In the genomic region with DNA sequence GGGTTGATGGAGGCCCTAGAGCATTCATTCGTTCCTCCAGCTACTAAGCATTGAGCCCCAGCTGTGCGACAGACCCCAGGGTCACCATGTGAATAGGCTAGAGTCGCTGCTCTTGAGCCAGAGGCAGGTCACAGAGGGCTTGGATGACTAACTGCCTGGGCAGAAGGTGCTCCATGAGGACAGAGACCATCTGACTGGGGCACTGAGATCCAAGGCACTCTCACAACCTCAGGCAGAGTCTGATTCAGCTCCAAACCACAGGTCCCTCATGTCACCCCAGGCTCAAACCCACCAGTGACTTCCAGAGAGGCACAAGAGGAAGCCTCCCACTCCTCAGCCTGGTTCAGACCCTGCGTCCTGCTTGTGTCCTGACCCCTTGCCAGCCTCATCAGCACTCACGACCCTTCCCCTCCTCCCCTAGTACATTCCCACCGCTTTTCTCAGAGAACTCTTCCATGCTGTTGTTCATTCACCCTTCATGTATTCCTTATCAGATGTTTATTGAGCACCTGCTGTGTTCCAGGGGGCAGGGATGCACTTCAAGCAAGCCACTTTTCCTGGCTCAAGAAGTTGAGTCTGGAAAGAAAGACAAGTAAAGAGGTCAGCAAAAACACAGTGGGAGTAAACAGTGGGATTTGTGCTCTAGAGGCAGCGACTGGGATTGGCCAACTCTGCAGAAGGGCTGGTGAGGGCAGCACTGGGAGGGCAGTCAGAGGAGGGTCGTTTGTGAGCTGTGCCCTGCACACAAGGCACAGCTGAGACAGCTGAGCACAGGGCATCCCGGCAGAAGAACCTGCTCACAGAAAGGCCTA, we compare ENCODE assay signal across 25 cellular contexts. TPM values are rescaled to one million over a fixed set of nuclear protein-coding genes. Genes with fewer than 3 reads are reported as not detected.
DNase-seq lines count a peak whose midpoint lies in the region; ATAC-seq and TF ChIP-seq lines count a peak whose summit lies in the region.
"Had no signal": no experiment of that assay in that cellular context is flagged by ENCODE, and none has a peak within 500 bp of the region (broad histone marks: within the 10 kb centered on the region; RNA-seq: fewer than 3 reads in every experiment).

No MANE protein-coding gene starts in this region.

- H3K27ac Mint-ChIP-seq in stimulated activated effector memory CD8-positive, alpha-beta T cell treated with anti-CD3 and anti-CD28 coated beads, Interleukin-12 subunit alpha, Interleukin-12 subunit beta, amount 100 ng/mL, for 72 hours: peak overlapping the region; percentile 11
- H3K27ac Mint-ChIP-seq in HFFc6: no peak overlapping the region
- H3K27ac Mint-ChIP-seq: activated naive CD4-positive, alpha-beta T cell treated with anti-CD3 and anti-CD28 coated beads, Interleukin-2, amount 10 ng/mL, durations not matched to agents 7 days and 5 days; naive thymus-derived CD4-positive, alpha-beta T cell had no signal

- DNase-seq in adrenal gland (peak in 4 of 7 donors; percentile 64 to 75 (median 72)), GM13977 (ENCODE audit: low spot score) (no peak), AML-193 (lab: John Stamatoyannopoulos, UW) (no peak), HFFc6 (no peak)
- DNase-seq in stimulated activated effector memory CD8-positive, alpha-beta T cell treated with anti-CD3 and anti-CD28 coated beads, Interleukin-12 subunit alpha, Interleukin-12 subunit beta, amount 100 ng/mL, for 72 hours (ENCODE audit: low spot score in 2 of 2): no peak
- DNase-seq: activated CD4-positive, alpha-beta T cell treated with anti-CD3 and anti-CD28 coated beads, Interleukin-2, amount 50 U/mL, for 48 hours; activated naive CD4-positive, alpha-beta T cell treated with anti-CD3 and anti-CD28 coated beads, Interleukin-2, amount 10 ng/mL, durations not matched to agents 7 days and 5 days; activated T-cell treated with anti-CD3 and anti-CD28 coated beads, Interleukin-2, amount 50 U/mL, for 1 hour; CD4-positive, alpha-beta memory T cell; dermis blood vessel endothelial cell; DMS53; glutamatergic neuron; lower lobe of right lung; MM.1S; naive thymus-derived CD4-positive, alpha-beta T cell; NCI-H2029; NCI-H446 treated with DMSO at 0.1 percent for 48 hours; SHP77 treated with DMSO at 0.1 percent for 48 hours; stimulated activated CD8-positive, alpha-beta memory T cell treated with anti-CD3 and anti-CD28 coated beads, Interleukin-4, amount 100 ng/mL, for 48 hours; WERI-Rb-1 had no signal

- H3K4me1 ChIP-seq in HEK293 (ENCODE audit: control insufficient read depth, insufficient read depth, low read length) (no peaks in the 10 kb centered on the region), adrenal gland (replicated peaks in 1 of 2) (peaks cover 46 to 79% of the 10 kb centered on the region in 2 donors)

- H3K4me3 Mint-ChIP-seq in stimulated activated effector memory CD8-positive, alpha-beta T cell treated with anti-CD3 and anti-CD28 coated beads, Interleukin-12 subunit alpha, Interleukin-12 subunit beta, amount 100 ng/mL, for 72 hours: no peak overlapping the region
- H3K4me3 Mint-ChIP-seq in HFFc6: no peak overlapping the region
- H3K4me3 Mint-ChIP-seq: activated naive CD4-positive, alpha-beta T cell treated with anti-CD3 and anti-CD28 coated beads, Interleukin-2, amount 10 ng/mL, durations not matched to agents 7 days and 5 days; CD4-positive, alpha-beta memory T cell; naive thymus-derived CD4-positive, alpha-beta T cell had no signal

- no peaks in the 10 kb centered on the region for H3K9me3 Mint-ChIP-seq in stimulated activated effector memory CD8-positive, alpha-beta T cell treated with anti-CD3 and anti-CD28 coated beads, Interleukin-12 subunit alpha, Interleukin-12 subunit beta, amount 100 ng/mL, for 72 hours
- H3K9me3 Mint-ChIP-seq in HFFc6: no peaks in the 10 kb centered on the region
- H3K9me3 Mint-ChIP-seq: activated naive CD4-positive, alpha-beta T cell treated with anti-CD3 and anti-CD28 coated beads, Interleukin-2, amount 10 ng/mL, durations not matched to agents 7 days and 5 days; naive thymus-derived CD4-positive, alpha-beta T cell had no signal

- no peak overlapping the region for H3K4me3 ChIP-seq in HEK293 (ENCODE audit: low read depth, low read length)
- no peak overlapping the region for H3K4me3 ChIP-seq in adrenal gland
- H3K4me3 ChIP-seq: lower lobe of right lung, skin epidermis, tibial artery had no signal

- ATAC-seq in stimulated activated effector memory CD8-positive, alpha-beta T cell treated with anti-CD3 and anti-CD28 coated beads, Interleukin-12 subunit alpha, Interleukin-12 subunit beta, amount 100 ng/mL, for 72 hours: no peak
- ATAC-seq in HG02852 (IDR thresholded peaks at IDR 0.05; ENCODE audit: unreplicated experiment): no peak
- ATAC-seq: lower lobe of right lung; naive thymus-derived CD4-positive, alpha-beta T cell had no signal

- CTCF ChIA-PET in HEK293 (lab: Yijun Ruan, JAX): interaction anchor here (0.7 kb wide), 1 partner anchor 83 kb away, joined by 3 read pairs; no protein-coding TSS in a partner anchor

- POLR2A ChIA-PET in HEK293 (lab: Yijun Ruan, JAX): no interaction called here

- TF ChIP-seq CTCF in HEK293 (tag by site-specific recombination; IDR thresholded peaks at IDR 0.05): no peak
- peak in 1 of 6 experiments; percentile 8 for TF ChIP-seq CTCF in adrenal gland (IDR thresholded peaks at IDR 0.05)
- no peak for TF ChIP-seq CTCF in GM13977 (IDR thresholded peaks at IDR 0.05; ENCODE audit: extremely low read depth, insufficient read depth, missing control alignments)
- no peak for TF ChIP-seq CTCF in HFFc6 (IDR thresholded peaks at IDR 0.05)

- H3K27me3 Mint-ChIP-seq in HFFc6 (ENCODE audit: insufficient read depth): peaks cover 4% of the 10 kb centered on the region; the same call in 1 of the 2 replicates

- H3K9me3 ChIP-seq in HEK293 (ENCODE audit: control insufficient read depth, insufficient read depth, low read depth, low read length): no peaks in the 10 kb centered on the region
- H3K9me3 ChIP-seq in adrenal gland (replicated peaks in 1 of 3): no peaks in the 10 kb centered on the region
- H3K9me3 ChIP-seq: lower lobe of right lung, tibial artery had no signal

- WGBS in adrenal gland, 4 donors: 55 to 72% (median 59%) methylated on average over 6 to 9 of the region's 9 CpGs

- H3K27ac ChIP-seq in HEK293 (ENCODE audit: extremely low read depth, low read depth, low read length) (no peak overlapping the region), adrenal gland (peak overlapping the region in 3 of 5 donors; percentile 84 to 90 (median 86)), layer of hippocampus (ENCODE audit: low read depth, low read length) (peak overlapping the region; percentile 49)
- H3K27ac ChIP-seq: lower lobe of right lung, tibial artery, WERI-Rb-1 had no signal

- H3K4me1 Mint-ChIP-seq in stimulated activated effector memory CD8-positive, alpha-beta T cell treated with anti-CD3 and anti-CD28 coated beads, Interleukin-12 subunit alpha, Interleukin-12 subunit beta, amount 100 ng/mL, for 72 hours: peaks cover 14% of the 10 kb centered on the region
- peaks cover 33% of the 10 kb centered on the region for H3K4me1 Mint-ChIP-seq in HFFc6 (ENCODE audit: low read depth)

- no peaks in the 10 kb centered on the region for H3K27me3 ChIP-seq in adrenal gland
- H3K27me3 ChIP-seq in layer of hippocampus (ENCODE audit: control insufficient read depth, insufficient read depth, low read length): no peaks in the 10 kb centered on the region
- H3K27me3 ChIP-seq: tibial artery had no signal

- H3K36me3 ChIP-seq in HEK293 (ENCODE audit: control insufficient read depth in 2 of 2, insufficient read depth in 1 of 2, low read length in 2 of 2) (peaks cover 0 to 9% of the 10 kb centered on the region in 2 experiments; a peak in 1 of 3 replicates), adrenal gland (replicated peaks in 1 of 2) (no peaks in the 10 kb centered on the region)
- H3K36me3 ChIP-seq: lower lobe of right lung, tibial artery, WERI-Rb-1 had no signal

- H3K36me3 Mint-ChIP-seq in stimulated activated effector memory CD8-positive, alpha-beta T cell treated with anti-CD3 and anti-CD28 coated beads, Interleukin-12 subunit alpha, Interleukin-12 subunit beta, amount 100 ng/mL, for 72 hours: no peaks in the 10 kb centered on the region
- H3K36me3 Mint-ChIP-seq in HFFc6 (ENCODE audit: low read depth): peaks cover 7% of the 10 kb centered on the region; the same call in 1 of the 2 replicates
- H3K36me3 Mint-ChIP-seq: activated naive CD4-positive, alpha-beta T cell treated with anti-CD3 and anti-CD28 coated beads, Interleukin-2, amount 10 ng/mL, durations not matched to agents 7 days and 5 days; CD4-positive, alpha-beta memory T cell; naive thymus-derived CD4-positive, alpha-beta T cell had no signal

- TF ChIP-seq POLR2A in adrenal gland (IDR thresholded peaks at IDR 0.05): no peak

- intact Hi-C loops in adrenal gland (cut with DNase I): no loop called here

- in situ Hi-C loops in GM13977 (cut with MboI; ENCODE audit: low pct_unique_long_range_greater_than_20kb, low sequenced_read_pairs, unreplicated experiment): loop anchor here (10.0 kb wide), 1 partner anchor 45 kb away; no protein-coding TSS in a partner anchor

RNA-seq across cellular contexts. Expression of a gene that starts 9.3 kb away (rescaled TPM):
- total RNA-seq in adrenal gland: 100 to 1,000 TPM in 7 of 8 donors, 10 to 100 TPM in 1; 98.6 to 253 (median 182) TPM
- polyA plus RNA-seq in adrenal gland: 100 to 1,000 TPM in 1 of 3 donors, 10 to 100 TPM in 2; 67.7 to 105 (median 69.9) TPM
- 100 to 1,000 TPM; 111 to 143 (median 123) TPM for total RNA-seq in HFFc6 (2021; fragmentation: NEBNext Ultra II Directional; extraction: Animal tissue kit (Norgen Biotek cat#: 25700))

RNA-seq across cellular contexts. Expression of a gene that starts 19.8 kb away (rescaled TPM):
- total RNA-seq in adrenal gland: 1 to 10 TPM in 1 of 8 donors, under 1 TPM in 4, not detected in 3; 0.15 to 1.4 (median 0.41) TPM
- polyA plus RNA-seq in adrenal gland: under 1 TPM; 0.07 to 0.40 (median 0.16) TPM
- total RNA-seq in HFFc6 (2021; fragmentation: NEBNext Ultra II Directional; extraction: Animal tissue kit (Norgen Biotek cat#: 25700)): not detected
- total RNA-seq: CD4-positive, alpha-beta memory T cell had no signal
- polyA plus RNA-seq: CD4-positive, alpha-beta memory T cell; naive thymus-derived CD4-positive, alpha-beta T cell had no signal

Comparison
In these comparisons a context has a peak if more than half of its experiments do, and no peak if none do; other contexts are left out.
1. DNase-seq: peak in adrenal gland (4 of 7); none in stimulated activated effector memory CD8-positive, alpha-beta T cell treated with anti-CD3 and anti-CD28 coated beads, Interleukin-12 subunit alpha, Interleukin-12 subunit beta, amount 100 ng/mL, for 72 hours (0 of 2), GM13977 (single experiment), AML-193 (0 of 2) and HFFc6 (single experiment).